ENCODE assay signal across 1 cellular context in the genomic region with DNA sequence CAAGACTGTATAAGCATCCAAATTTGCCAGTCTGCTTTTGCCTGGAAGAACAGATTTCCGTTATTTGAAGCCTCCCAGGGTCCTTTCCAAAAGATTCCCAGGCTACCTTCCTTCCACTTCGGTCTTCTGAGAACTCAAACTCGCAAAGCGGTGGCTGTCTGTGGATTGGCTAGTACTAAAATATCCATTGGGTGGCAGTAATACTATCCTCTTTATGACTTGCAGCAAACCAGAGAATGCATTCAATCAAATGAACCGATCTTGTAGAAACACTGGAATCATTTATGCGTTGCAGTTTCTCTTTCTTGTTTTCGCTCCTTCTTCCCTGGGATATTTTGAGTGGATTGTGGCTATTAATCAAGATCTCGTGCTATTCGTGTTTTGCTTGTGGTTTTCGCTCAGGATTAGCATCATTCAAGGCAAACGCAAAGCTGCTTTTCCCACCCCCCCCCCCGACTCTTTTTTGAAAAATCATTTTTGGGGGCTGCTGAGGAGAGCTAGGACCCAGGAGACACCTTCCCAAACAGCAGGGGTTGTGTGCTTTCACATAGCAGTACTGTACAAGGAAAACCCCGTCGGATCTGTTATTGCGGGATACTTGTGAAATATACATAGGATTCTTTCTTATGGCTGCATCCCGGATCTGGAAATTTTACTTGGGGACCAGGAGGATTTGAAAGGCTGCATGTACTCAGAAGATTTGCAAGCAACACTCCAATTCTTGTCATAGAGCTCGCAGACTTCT.
TF ChIP-seq lines count a peak whose summit lies in the region.

A gene (plus strand): TSS at position 556 of the 745 bp plus-strand sequence.

TF ChIP-seq in GM12878, 131 proteins besides CTCF, POLR2A, EP300 and RAD21 (continued from another document):
- TF ChIP-seq, protein P1, sequence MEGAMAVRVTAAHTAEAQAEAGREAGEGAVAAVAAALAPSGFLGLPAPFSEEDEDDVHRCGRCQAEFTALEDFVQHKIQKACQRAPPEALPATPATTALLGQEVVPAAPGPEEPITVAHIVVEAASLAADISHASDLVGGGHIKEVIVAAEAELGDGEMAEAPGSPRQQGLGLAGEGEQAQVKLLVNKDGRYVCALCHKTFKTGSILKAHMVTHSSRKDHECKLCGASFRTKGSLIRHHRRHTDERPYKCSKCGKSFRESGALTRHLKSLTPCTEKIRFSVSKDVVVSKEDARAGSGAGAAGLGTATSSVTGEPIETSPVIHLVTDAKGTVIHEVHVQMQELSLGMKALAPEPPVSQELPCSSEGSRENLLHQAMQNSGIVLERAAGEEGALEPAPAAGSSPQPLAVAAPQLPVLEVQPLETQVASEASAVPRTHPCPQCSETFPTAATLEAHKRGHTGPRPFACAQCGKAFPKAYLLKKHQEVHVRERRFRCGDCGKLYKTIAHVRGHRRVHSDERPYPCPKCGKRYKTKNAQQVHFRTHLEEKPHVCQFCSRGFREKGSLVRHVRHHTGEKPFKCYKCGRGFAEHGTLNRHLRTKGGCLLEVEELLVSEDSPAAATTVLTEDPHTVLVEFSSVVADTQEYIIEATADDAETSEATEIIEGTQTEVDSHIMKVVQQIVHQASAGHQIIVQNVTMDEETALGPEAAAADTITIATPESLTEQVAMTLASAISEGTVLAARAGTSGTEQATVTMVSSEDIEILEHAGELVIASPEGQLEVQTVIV (IDR thresholded peaks at IDR 0.05; ENCODE audit: borderline replicate concordance, partially characterized antibody): no peak
- TF ChIP-seq HDGF (IDR thresholded peaks at IDR 0.05) (no peak), ASH2L (IDR thresholded peaks at IDR 0.05; ENCODE audit: borderline replicate concordance, low read depth) (no peak), HDAC6 (IDR thresholded peaks at IDR 0.05; ENCODE audit: unreplicated experiment) (no peak), ZNF24 (IDR thresholded peaks at IDR 0.05) (no peak), TCF7 (IDR thresholded peaks at IDR 0.05; ENCODE audit: borderline replicate concordance) (no peak), PML (IDR thresholded peaks at IDR 0.05; ENCODE audit: low read length) (no peak)
- TF ChIP-seq, protein P2, sequence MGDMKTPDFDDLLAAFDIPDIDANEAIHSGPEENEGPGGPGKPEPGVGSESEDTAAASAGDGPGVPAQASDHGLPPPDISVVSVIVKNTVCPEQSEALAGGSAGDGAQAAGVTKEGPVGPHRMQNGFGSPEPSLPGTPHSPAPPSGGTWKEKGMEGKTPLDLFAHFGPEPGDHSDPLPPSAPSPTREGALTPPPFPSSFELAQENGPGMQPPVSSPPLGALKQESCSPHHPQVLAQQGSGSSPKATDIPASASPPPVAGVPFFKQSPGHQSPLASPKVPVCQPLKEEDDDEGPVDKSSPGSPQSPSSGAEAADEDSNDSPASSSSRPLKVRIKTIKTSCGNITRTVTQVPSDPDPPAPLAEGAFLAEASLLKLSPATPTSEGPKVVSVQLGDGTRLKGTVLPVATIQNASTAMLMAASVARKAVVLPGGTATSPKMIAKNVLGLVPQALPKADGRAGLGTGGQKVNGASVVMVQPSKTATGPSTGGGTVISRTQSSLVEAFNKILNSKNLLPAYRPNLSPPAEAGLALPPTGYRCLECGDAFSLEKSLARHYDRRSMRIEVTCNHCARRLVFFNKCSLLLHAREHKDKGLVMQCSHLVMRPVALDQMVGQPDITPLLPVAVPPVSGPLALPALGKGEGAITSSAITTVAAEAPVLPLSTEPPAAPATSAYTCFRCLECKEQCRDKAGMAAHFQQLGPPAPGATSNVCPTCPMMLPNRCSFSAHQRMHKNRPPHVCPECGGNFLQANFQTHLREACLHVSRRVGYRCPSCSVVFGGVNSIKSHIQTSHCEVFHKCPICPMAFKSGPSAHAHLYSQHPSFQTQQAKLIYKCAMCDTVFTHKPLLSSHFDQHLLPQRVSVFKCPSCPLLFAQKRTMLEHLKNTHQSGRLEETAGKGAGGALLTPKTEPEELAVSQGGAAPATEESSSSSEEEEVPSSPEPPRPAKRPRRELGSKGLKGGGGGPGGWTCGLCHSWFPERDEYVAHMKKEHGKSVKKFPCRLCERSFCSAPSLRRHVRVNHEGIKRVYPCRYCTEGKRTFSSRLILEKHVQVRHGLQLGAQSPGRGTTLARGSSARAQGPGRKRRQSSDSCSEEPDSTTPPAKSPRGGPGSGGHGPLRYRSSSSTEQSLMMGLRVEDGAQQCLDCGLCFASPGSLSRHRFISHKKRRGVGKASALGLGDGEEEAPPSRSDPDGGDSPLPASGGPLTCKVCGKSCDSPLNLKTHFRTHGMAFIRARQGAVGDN (IDR thresholded peaks at IDR 0.05): no peak
- TF ChIP-seq, protein P3, sequence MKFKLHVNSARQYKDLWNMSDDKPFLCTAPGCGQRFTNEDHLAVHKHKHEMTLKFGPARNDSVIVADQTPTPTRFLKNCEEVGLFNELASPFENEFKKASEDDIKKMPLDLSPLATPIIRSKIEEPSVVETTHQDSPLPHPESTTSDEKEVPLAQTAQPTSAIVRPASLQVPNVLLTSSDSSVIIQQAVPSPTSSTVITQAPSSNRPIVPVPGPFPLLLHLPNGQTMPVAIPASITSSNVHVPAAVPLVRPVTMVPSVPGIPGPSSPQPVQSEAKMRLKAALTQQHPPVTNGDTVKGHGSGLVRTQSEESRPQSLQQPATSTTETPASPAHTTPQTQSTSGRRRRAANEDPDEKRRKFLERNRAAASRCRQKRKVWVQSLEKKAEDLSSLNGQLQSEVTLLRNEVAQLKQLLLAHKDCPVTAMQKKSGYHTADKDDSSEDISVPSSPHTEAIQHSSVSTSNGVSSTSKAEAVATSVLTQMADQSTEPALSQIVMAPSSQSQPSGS (IDR thresholded peaks at IDR 0.05; ENCODE audit: low read length): no peak
- TF ChIP-seq, protein P4, sequence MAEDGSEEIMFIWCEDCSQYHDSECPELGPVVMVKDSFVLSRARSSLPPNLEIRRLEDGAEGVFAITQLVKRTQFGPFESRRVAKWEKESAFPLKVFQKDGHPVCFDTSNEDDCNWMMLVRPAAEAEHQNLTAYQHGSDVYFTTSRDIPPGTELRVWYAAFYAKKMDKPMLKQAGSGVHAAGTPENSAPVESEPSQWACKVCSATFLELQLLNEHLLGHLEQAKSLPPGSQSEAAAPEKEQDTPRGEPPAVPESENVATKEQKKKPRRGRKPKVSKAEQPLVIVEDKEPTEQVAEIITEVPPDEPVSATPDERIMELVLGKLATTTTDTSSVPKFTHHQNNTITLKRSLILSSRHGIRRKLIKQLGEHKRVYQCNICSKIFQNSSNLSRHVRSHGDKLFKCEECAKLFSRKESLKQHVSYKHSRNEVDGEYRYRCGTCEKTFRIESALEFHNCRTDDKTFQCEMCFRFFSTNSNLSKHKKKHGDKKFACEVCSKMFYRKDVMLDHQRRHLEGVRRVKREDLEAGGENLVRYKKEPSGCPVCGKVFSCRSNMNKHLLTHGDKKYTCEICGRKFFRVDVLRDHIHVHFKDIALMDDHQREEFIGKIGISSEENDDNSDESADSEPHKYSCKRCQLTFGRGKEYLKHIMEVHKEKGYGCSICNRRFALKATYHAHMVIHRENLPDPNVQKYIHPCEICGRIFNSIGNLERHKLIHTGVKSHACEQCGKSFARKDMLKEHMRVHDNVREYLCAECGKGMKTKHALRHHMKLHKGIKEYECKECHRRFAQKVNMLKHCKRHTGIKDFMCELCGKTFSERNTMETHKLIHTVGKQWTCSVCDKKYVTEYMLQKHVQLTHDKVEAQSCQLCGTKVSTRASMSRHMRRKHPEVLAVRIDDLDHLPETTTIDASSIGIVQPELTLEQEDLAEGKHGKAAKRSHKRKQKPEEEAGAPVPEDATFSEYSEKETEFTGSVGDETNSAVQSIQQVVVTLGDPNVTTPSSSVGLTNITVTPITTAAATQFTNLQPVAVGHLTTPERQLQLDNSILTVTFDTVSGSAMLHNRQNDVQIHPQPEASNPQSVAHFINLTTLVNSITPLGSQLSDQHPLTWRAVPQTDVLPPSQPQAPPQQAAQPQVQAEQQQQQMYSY (CRISPR knock-in tag; IDR thresholded peaks at IDR 0.05): no peak
TF ChIP-seq in GM12878: peak in this region for 0.
